1 cellular context compared by ENCODE assay signal in genomic region chr5:72108200-72109050, GRCh38.
TF ChIP-seq lines count a peak whose summit lies in the region.

No MANE protein-coding gene starts in this region.

TF ChIP-seq in HEK293, 187 proteins besides CTCF, POLR2A, EP300 and RAD21 (continued from another document and continues in another):
- TF ChIP-seq, protein P1, sequence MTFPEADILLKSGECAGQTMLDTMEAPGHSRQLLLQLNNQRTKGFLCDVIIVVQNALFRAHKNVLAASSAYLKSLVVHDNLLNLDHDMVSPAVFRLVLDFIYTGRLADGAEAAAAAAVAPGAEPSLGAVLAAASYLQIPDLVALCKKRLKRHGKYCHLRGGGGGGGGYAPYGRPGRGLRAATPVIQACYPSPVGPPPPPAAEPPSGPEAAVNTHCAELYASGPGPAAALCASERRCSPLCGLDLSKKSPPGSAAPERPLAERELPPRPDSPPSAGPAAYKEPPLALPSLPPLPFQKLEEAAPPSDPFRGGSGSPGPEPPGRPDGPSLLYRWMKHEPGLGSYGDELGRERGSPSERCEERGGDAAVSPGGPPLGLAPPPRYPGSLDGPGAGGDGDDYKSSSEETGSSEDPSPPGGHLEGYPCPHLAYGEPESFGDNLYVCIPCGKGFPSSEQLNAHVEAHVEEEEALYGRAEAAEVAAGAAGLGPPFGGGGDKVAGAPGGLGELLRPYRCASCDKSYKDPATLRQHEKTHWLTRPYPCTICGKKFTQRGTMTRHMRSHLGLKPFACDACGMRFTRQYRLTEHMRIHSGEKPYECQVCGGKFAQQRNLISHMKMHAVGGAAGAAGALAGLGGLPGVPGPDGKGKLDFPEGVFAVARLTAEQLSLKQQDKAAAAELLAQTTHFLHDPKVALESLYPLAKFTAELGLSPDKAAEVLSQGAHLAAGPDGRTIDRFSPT (tag by site-specific recombination; IDR thresholded peaks at IDR 0.05), result peak; percentile 31; the same call in 1 of the 2 replicates
- TF ChIP-seq, protein P2, sequence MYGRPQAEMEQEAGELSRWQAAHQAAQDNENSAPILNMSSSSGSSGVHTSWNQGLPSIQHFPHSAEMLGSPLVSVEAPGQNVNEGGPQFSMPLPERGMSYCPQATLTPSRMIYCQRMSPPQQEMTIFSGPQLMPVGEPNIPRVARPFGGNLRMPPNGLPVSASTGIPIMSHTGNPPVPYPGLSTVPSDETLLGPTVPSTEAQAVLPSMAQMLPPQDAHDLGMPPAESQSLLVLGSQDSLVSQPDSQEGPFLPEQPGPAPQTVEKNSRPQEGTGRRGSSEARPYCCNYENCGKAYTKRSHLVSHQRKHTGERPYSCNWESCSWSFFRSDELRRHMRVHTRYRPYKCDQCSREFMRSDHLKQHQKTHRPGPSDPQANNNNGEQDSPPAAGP (tag by site-specific recombination; IDR thresholded peaks at IDR 0.05), result peak; percentile 55; the same call in 1 of the 2 replicates
- TF ChIP-seq ZNF555 (tag by site-specific recombination; conservative IDR thresholded peaks at IDR 0.05), result no peak
- TF ChIP-seq, protein P3, sequence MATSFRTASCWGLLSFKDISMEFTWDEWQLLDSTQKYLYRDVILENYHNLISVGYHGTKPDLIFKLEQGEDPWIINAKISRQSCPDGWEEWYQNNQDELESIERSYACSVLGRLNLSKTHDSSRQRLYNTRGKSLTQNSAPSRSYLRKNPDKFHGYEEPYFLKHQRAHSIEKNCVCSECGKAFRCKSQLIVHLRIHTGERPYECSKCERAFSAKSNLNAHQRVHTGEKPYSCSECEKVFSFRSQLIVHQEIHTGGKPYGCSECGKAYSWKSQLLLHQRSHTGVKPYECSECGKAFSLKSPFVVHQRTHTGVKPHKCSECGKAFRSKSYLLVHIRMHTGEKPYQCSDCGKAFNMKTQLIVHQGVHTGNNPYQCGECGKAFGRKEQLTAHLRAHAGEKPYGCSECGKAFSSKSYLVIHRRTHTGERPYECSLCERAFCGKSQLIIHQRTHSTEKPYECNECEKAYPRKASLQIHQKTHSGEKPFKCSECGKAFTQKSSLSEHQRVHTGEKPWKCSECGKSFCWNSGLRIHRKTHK (tag by site-specific recombination; IDR thresholded peaks at IDR 0.05), result no peak
- TF ChIP-seq WT1 (tag by site-specific recombination; IDR thresholded peaks at IDR 0.05), result 0 out of 2 replicates have a peak, but pooled peaks have one; percentile 33
- TF ChIP-seq, protein P4, sequence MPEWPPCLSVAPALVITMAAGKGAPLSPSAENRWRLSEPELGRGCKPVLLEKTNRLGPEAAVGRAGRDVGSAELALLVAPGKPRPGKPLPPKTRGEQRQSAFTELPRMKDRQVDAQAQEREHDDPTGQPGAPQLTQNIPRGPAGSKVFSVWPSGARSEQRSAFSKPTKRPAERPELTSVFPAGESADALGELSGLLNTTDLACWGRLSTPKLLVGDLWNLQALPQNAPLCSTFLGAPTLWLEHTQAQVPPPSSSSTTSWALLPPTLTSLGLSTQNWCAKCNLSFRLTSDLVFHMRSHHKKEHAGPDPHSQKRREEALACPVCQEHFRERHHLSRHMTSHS (tag by site-specific recombination; IDR thresholded peaks at IDR 0.05), result no peak
- TF ChIP-seq ZNF350 (tag by site-specific recombination; IDR thresholded peaks at IDR 0.05), result no peak
- peak; percentile 69 for TF ChIP-seq KLF1 (tag by site-specific recombination; IDR thresholded peaks at IDR 0.05)
- peak; percentile 60 for TF ChIP-seq SP2 (tag by site-specific recombination; IDR thresholded peaks at IDR 0.05)
- peak; percentile 47; the same call in 1 of the 2 replicates for TF ChIP-seq ZBTB20 (tag by site-specific recombination; IDR thresholded peaks at IDR 0.05)
- TF ChIP-seq ZNF184 (tag by site-specific recombination; IDR thresholded peaks at IDR 0.05), result no peak
- peak; percentile 55; the same call in 1 of the 2 replicates for TF ChIP-seq ZNF341 (tag by site-specific recombination; IDR thresholded peaks at IDR 0.05; ENCODE audit: low read depth)
- TF ChIP-seq SALL2 (tag by site-specific recombination; IDR thresholded peaks at IDR 0.05; ENCODE audit: borderline replicate concordance), result no peak
- TF ChIP-seq REST (tag by site-specific recombination; IDR thresholded peaks at IDR 0.05), result peak; percentile 85
- TF ChIP-seq ZNF548 (tag by site-specific recombination; IDR thresholded peaks at IDR 0.05), result no peak
- TF ChIP-seq HOXA7 (CRISPR knock-in tag; IDR thresholded peaks at IDR 0.05; ENCODE audit: borderline replicate concordance), result no peak
- no peak for TF ChIP-seq ZFP41 (tag by site-specific recombination; IDR thresholded peaks at IDR 0.05; ENCODE audit: borderline replicate concordance)
- TF ChIP-seq ZNF660 (tag by site-specific recombination; IDR thresholded peaks at IDR 0.05), result no peak
- no peak for TF ChIP-seq MEIS1 (CRISPR knock-in tag; IDR thresholded peaks at IDR 0.05; ENCODE audit: borderline replicate concordance)
- TF ChIP-seq SCRT1 (tag by site-specific recombination; IDR thresholded peaks at IDR 0.05; ENCODE audit: borderline replicate concordance), result no peak
- peak; percentile 61 for TF ChIP-seq ZBTB26 (tag by site-specific recombination; optimal IDR thresholded peaks at IDR 0.05)
- peak; percentile 80; the same call in 1 of the 2 replicates for TF ChIP-seq KLF7 (tag by site-specific recombination; IDR thresholded peaks at IDR 0.05; ENCODE audit: borderline replicate concordance)
- TF ChIP-seq, protein P5, sequence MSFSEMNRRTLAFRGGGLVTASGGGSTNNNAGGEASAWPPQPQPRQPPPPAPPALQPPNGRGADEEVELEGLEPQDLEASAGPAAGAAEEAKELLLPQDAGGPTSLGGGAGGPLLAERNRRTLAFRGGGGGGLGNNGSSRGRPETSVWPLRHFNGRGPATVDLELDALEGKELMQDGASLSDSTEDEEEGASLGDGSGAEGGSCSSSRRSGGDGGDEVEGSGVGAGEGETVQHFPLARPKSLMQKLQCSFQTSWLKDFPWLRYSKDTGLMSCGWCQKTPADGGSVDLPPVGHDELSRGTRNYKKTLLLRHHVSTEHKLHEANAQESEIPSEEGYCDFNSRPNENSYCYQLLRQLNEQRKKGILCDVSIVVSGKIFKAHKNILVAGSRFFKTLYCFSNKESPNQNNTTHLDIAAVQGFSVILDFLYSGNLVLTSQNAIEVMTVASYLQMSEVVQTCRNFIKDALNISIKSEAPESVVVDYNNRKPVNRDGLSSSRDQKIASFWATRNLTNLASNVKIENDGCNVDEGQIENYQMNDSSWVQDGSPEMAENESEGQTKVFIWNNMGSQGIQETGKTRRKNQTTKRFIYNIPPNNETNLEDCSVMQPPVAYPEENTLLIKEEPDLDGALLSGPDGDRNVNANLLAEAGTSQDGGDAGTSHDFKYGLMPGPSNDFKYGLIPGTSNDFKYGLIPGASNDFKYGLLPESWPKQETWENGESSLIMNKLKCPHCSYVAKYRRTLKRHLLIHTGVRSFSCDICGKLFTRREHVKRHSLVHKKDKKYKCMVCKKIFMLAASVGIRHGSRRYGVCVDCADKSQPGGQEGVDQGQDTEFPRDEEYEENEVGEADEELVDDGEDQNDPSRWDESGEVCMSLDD (tag by site-specific recombination; IDR thresholded peaks at IDR 0.05), result peak; percentile 61; the same call in 1 of the 2 replicates
- TF ChIP-seq, protein P6, sequence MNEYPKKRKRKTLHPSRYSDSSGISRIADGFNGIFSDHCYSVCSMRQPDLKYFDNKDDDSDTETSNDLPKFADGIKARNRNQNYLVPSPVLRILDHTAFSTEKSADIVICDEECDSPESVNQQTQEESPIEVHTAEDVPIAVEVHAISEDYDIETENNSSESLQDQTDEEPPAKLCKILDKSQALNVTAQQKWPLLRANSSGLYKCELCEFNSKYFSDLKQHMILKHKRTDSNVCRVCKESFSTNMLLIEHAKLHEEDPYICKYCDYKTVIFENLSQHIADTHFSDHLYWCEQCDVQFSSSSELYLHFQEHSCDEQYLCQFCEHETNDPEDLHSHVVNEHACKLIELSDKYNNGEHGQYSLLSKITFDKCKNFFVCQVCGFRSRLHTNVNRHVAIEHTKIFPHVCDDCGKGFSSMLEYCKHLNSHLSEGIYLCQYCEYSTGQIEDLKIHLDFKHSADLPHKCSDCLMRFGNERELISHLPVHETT (tag by site-specific recombination; IDR thresholded peaks at IDR 0.05), result no peak
- peak; percentile 91 for TF ChIP-seq ZNF335 (tag by site-specific recombination; conservative IDR thresholded peaks at IDR 0.05)
- TF ChIP-seq, protein P7, sequence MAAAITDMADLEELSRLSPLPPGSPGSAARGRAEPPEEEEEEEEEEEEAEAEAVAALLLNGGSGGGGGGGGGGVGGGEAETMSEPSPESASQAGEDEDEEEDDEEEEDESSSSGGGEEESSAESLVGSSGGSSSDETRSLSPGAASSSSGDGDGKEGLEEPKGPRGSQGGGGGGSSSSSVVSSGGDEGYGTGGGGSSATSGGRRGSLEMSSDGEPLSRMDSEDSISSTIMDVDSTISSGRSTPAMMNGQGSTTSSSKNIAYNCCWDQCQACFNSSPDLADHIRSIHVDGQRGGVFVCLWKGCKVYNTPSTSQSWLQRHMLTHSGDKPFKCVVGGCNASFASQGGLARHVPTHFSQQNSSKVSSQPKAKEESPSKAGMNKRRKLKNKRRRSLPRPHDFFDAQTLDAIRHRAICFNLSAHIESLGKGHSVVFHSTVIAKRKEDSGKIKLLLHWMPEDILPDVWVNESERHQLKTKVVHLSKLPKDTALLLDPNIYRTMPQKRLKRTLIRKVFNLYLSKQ (tag by site-specific recombination; IDR thresholded peaks at IDR 0.05; ENCODE audit: borderline replicate concordance), result no peak
- TF ChIP-seq ZNF707 (tag by site-specific recombination; IDR thresholded peaks at IDR 0.05), result no peak
- TF ChIP-seq ZNF501 (tag by site-specific recombination; IDR thresholded peaks at IDR 0.05), result no peak
- TF ChIP-seq ZNF561 (tag by site-specific recombination; IDR thresholded peaks at IDR 0.05; ENCODE audit: borderline replicate concordance), result peak; percentile 17; the same call in 1 of the 2 replicates
- TF ChIP-seq, protein P8, sequence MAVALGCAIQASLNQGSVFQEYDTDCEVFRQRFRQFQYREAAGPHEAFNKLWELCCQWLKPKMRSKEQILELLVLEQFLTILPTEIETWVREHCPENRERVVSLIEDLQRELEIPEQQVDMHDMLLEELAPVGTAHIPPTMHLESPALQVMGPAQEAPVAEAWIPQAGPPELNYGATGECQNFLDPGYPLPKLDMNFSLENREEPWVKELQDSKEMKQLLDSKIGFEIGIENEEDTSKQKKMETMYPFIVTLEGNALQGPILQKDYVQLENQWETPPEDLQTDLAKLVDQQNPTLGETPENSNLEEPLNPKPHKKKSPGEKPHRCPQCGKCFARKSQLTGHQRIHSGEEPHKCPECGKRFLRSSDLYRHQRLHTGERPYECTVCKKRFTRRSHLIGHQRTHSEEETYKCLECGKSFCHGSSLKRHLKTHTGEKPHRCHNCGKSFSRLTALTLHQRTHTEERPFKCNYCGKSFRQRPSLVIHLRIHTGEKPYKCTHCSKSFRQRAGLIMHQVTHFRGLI (tag by site-specific recombination; IDR thresholded peaks at IDR 0.05), result peak; percentile 72; the same call in 1 of the 2 replicates
- TF ChIP-seq ZSCAN30 (tag by site-specific recombination; IDR thresholded peaks at IDR 0.05), result peak; percentile 33
- TF ChIP-seq ZSCAN5A (tag by site-specific recombination; IDR thresholded peaks at IDR 0.05), result no peak
- TF ChIP-seq, protein P9, sequence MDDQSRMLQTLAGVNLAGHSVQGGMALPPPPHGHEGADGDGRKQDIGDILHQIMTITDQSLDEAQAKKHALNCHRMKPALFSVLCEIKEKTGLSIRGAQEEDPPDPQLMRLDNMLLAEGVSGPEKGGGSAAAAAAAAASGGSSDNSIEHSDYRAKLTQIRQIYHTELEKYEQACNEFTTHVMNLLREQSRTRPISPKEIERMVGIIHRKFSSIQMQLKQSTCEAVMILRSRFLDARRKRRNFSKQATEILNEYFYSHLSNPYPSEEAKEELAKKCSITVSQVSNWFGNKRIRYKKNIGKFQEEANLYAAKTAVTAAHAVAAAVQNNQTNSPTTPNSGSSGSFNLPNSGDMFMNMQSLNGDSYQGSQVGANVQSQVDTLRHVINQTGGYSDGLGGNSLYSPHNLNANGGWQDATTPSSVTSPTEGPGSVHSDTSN (CRISPR knock-in tag; IDR thresholded peaks at IDR 0.05), result no peak
- no peak for TF ChIP-seq ZNF112 (tag by site-specific recombination; IDR thresholded peaks at IDR 0.05)
- TF ChIP-seq EGR2 (tag by site-specific recombination; IDR thresholded peaks at IDR 0.05; ENCODE audit: low read depth), result peak; percentile 66
- peak; percentile 79 for TF ChIP-seq SP3 (tag by site-specific recombination; IDR thresholded peaks at IDR 0.05)
- no peak for TF ChIP-seq ZNF473 (tag by site-specific recombination; IDR thresholded peaks at IDR 0.05)
- TF ChIP-seq ZNF658 (tag by site-specific recombination; IDR thresholded peaks at IDR 0.05), result no peak
